ENCODE assay signal across 9 cellular contexts in the genomic region with DNA sequence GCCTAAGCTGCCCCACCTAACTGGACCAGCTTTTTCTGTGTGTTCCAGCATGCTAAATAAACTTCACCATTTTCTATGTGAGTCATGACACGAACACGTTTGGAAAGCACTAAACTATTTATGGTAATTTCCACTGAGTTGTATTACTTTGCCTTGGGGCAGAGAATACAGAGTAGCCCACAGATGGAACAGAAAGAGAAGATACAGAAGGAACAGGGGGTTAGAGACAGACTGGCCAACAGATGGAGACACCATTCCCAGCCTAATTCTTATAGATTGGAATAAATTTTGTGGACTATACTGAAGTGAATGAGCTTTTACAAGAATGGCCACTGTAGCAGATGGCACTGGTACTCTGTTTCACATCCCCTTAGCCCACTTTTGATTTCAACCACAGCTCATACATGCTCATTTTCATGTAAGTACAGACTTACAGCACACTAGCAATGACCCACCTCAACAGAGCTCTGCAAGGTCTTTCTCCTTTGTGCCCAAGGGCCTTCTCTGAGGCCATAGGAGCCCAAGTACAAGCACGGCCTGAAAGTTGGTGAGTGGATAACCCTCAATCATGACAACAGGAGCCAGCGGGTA. TPM values are rescaled to one million over a fixed set of nuclear protein-coding genes. Genes with fewer than 3 reads are reported as not detected.
DNase-seq lines count a peak whose midpoint lies in the region; ATAC-seq lines count a peak whose summit lies in the region.
"Had no signal": no experiment of that assay in that cellular context is flagged by ENCODE, and none has a peak within 500 bp of the region (broad histone marks: within the 10 kb centered on the region; RNA-seq: fewer than 3 reads in every experiment).

No MANE protein-coding gene starts in this region.

- ATAC-seq in GM18502 (IDR thresholded peaks at IDR 0.05; ENCODE audit: poor library complexity, unreplicated experiment), result peak; percentile 91
- peak; percentile 95 for ATAC-seq in GM21825 (IDR thresholded peaks at IDR 0.05; ENCODE audit: unreplicated experiment)
- no peak for ATAC-seq in effector memory CD8-positive, alpha-beta T cell (replicated peaks)

- H3K4me3 Mint-ChIP-seq in activated CD4-positive, alpha-beta T cell treated with anti-CD3 and anti-CD28 coated beads, Interleukin-2, amount 10 ng/mL, durations not matched to agents 24 days and 14 days, result no peak overlapping the region
- no peak overlapping the region for H3K4me3 Mint-ChIP-seq in effector memory CD8-positive, alpha-beta T cell

- peaks cover 5% of the 10 kb centered on the region for H3K4me1 Mint-ChIP-seq in activated CD4-positive, alpha-beta T cell treated with anti-CD3 and anti-CD28 coated beads, Interleukin-2, amount 10 ng/mL, durations not matched to agents 24 days and 14 days
- H3K4me1 Mint-ChIP-seq in effector memory CD8-positive, alpha-beta T cell (ENCODE audit: low read depth in 2 of 2), result peaks cover 0 to 2% of the 10 kb centered on the region in 2 donors

- no peaks in the 10 kb centered on the region for H3K9me3 Mint-ChIP-seq in activated CD4-positive, alpha-beta T cell treated with anti-CD3 and anti-CD28 coated beads, Interleukin-2, amount 10 ng/mL, durations not matched to agents 24 days and 14 days
- H3K9me3 Mint-ChIP-seq in effector memory CD8-positive, alpha-beta T cell, result no peaks in the 10 kb centered on the region

- H3K27ac Mint-ChIP-seq in activated CD4-positive, alpha-beta T cell treated with anti-CD3 and anti-CD28 coated beads, Interleukin-2, amount 10 ng/mL, durations not matched to agents 24 days and 14 days, result no peak overlapping the region
- no peak overlapping the region for H3K27ac Mint-ChIP-seq in effector memory CD8-positive, alpha-beta T cell

- peak; percentile 37 for DNase-seq in HT1080 (ENCODE audit: low read depth)
- peak; percentile 81 for DNase-seq in foreskin melanocyte
- DNase-seq in NCI-H2196 treated with DMSO at 0.1 percent for 48 hours (lab: John Stamatoyannopoulos, UW; ENCODE audit: unreplicated experiment), result no peak
- DNase-seq in activated CD4-positive, alpha-beta T cell treated with anti-CD3 and anti-CD28 coated beads, Interleukin-2, amount 10 ng/mL, durations not matched to agents 24 days and 14 days, result no peak
- no peak for DNase-seq in effector memory CD8-positive, alpha-beta T cell
- DNase-seq in activated CD4-positive, alpha-beta T cell treated with anti-CD3 and anti-CD28 coated beads for 1 hour, result no peak

- peaks cover 13% of the 10 kb centered on the region for H3K27me3 Mint-ChIP-seq in activated CD4-positive, alpha-beta T cell treated with anti-CD3 and anti-CD28 coated beads, Interleukin-2, amount 10 ng/mL, durations not matched to agents 24 days and 14 days
- peaks cover 12 to 15% of the 10 kb centered on the region in 2 donors for H3K27me3 Mint-ChIP-seq in effector memory CD8-positive, alpha-beta T cell

- intact Hi-C loops in activated CD4-positive, alpha-beta T cell treated with anti-CD3 and anti-CD28 coated beads, Interleukin-2, amount 10 ng/mL, durations not matched to agents 24 days and 14 days (cut with micrococcal nuclease), result no loop called here

- H3K36me3 Mint-ChIP-seq in activated CD4-positive, alpha-beta T cell treated with anti-CD3 and anti-CD28 coated beads, Interleukin-2, amount 10 ng/mL, durations not matched to agents 24 days and 14 days (ENCODE audit: low read depth), result no peaks in the 10 kb centered on the region
- H3K36me3 Mint-ChIP-seq in effector memory CD8-positive, alpha-beta T cell (ENCODE audit: insufficient read depth), result no peaks in the 10 kb centered on the region

RNA-seq across cellular contexts. Expression of gene NT5DC1, which starts 13.1 kb away (rescaled TPM):
- 10.0 and 19.9 TPM in 2 replicates for total RNA-seq in HT1080 (2014; rRNA removed; shearing (Covaris generic))
- 34.0 and 40.7 TPM in 2 replicates for polyA plus RNA-seq in HT1080 (2015; cell fraction: cytosol; rRNA removed)
- 38.8 and 44.4 TPM in 2 replicates for polyA plus RNA-seq in HT1080 (2015; cell fraction: nucleus; rRNA removed)
- 38.1 and 38.9 TPM in 2 replicates for total RNA-seq in activated CD4-positive, alpha-beta T cell treated with anti-CD3 and anti-CD28 coated beads, Interleukin-2, amount 10 ng/mL, durations not matched to agents 24 days and 14 days

RNA-seq across cellular contexts. Expression of gene FRK, which starts 26.8 kb away (rescaled TPM):
- under 0.01 and 0.02 TPM in 2 replicates for total RNA-seq in HT1080 (2014; rRNA removed; shearing (Covaris generic))
- 0.01 and 0.02 TPM in 2 replicates for polyA plus RNA-seq in HT1080 (2015; cell fraction: cytosol; rRNA removed)
- 0.01 and 0.02 TPM in 2 replicates for polyA plus RNA-seq in HT1080 (2015; cell fraction: nucleus; rRNA removed)
- total RNA-seq in activated CD4-positive, alpha-beta T cell treated with anti-CD3 and anti-CD28 coated beads, Interleukin-2, amount 10 ng/mL, durations not matched to agents 24 days and 14 days, result not detected in 2 replicates

RNA-seq across cellular contexts. Expression of gene COL10A1, which starts 38.4 kb away (rescaled TPM):
- not detected in 2 replicates for total RNA-seq in HT1080 (2014; rRNA removed; shearing (Covaris generic))
- 0.08 and 0.21 TPM in 2 replicates for polyA plus RNA-seq in HT1080 (2015; cell fraction: cytosol; rRNA removed)
- 0.70 and 0.98 TPM in 2 replicates for polyA plus RNA-seq in HT1080 (2015; cell fraction: nucleus; rRNA removed)
- total RNA-seq in activated CD4-positive, alpha-beta T cell treated with anti-CD3 and anti-CD28 coated beads, Interleukin-2, amount 10 ng/mL, durations not matched to agents 24 days and 14 days, result not detected in 2 replicates
- total RNA-seq: liver had no signal

Comparison
In these comparisons a context has a peak if more than half of its experiments do, and no peak if none do; other contexts are left out.
1. DNase-seq: peak in HT1080 (single experiment) and foreskin melanocyte (single experiment); none in NCI-H2196 treated with DMSO at 0.1 percent for 48 hours (single experiment), activated CD4-positive, alpha-beta T cell treated with anti-CD3 and anti-CD28 coated beads, Interleukin-2, amount 10 ng/mL, durations not matched to agents 24 days and 14 days (single experiment), effector memory CD8-positive, alpha-beta T cell (0 of 3) and activated CD4-positive, alpha-beta T cell treated with anti-CD3 and anti-CD28 coated beads for 1 hour (single experiment).